In genomic region chr4:72302981-72303704, GRCh38 we compare ENCODE assay signal across 9 cellular contexts.
A peak's percentile ranks its signal among the peaks of the same experiment; 100 is the strongest.
DNase-seq lines count a peak whose midpoint lies in the region; ATAC-seq, FAIRE-seq and TF ChIP-seq lines count a peak whose summit lies in the region.
"Had no signal": no experiment of that assay in that cellular context is flagged by ENCODE, and none has a peak within 500 bp of the region (broad histone marks: within the 10 kb centered on the region; RNA-seq: fewer than 3 reads in every experiment).

No MANE protein-coding gene starts in this region.

- DNase-seq in A673 (ENCODE audit: low spot score) (peak; percentile 54), NAMALWA (ENCODE audit: low spot score) (peak; percentile 69), erythroblast (lab: John Stamatoyannopoulos, UW) (peak; percentile 42 to 65), natural killer cell (no peak), H54 (ENCODE audit: insufficient read length, low spot score) (no peak)
- DNase-seq in activated CD4-positive, alpha-beta T cell treated with anti-CD3 and anti-CD28 coated beads, Interleukin-2, amount 10 ng/mL, durations not matched to agents 24 days and 14 days = peak; percentile 79

- intact Hi-C loops in A673 (cut with micrococcal nuclease; ENCODE audit: unreplicated experiment) (loop anchor here (2.0 kb wide), 1 partner anchor 716 kb away; no protein-coding TSS in a partner anchor), natural killer cell (cut with micrococcal nuclease) (loop anchor here (1.0 to 2.0 kb wide), 2 partner anchors 1032 to 1702 kb away; no protein-coding TSS in a partner anchor)
- intact Hi-C loops in activated CD4-positive, alpha-beta T cell treated with anti-CD3 and anti-CD28 coated beads, Interleukin-2, amount 10 ng/mL, durations not matched to agents 24 days and 14 days (cut with micrococcal nuclease) = loop anchor here (5.0 to 10.0 kb wide), 2 partner anchors 1118 to 1701 kb away; no protein-coding TSS in a partner anchor

- POLR2A ChIA-PET in A673 (lab: Charles Lee; ENCODE audit: low non-redundant PET) = no interaction called here

- TF ChIP-seq CTCF in A673 (conservative IDR thresholded peaks at IDR 0.05; ENCODE audit: low read depth, low read length) (peak; percentile 64), GM12874 (IDR thresholded peaks at IDR 0.05; ENCODE audit: insufficient read depth, low read depth, low read length) (peak; percentile 60), natural killer cell (IDR thresholded peaks at IDR 0.05) (peak; percentile 59)

- no peak overlapping the region for H3K4me3 Mint-ChIP-seq in activated CD4-positive, alpha-beta T cell treated with anti-CD3 and anti-CD28 coated beads, Interleukin-2, amount 10 ng/mL, durations not matched to agents 24 days and 14 days
- no peak overlapping the region for H3K4me3 Mint-ChIP-seq in natural killer cell

- CTCF ChIA-PET in A673 (lab: Charles Lee) = no interaction called here

- no peaks in the 10 kb centered on the region for H3K36me3 Mint-ChIP-seq in activated CD4-positive, alpha-beta T cell treated with anti-CD3 and anti-CD28 coated beads, Interleukin-2, amount 10 ng/mL, durations not matched to agents 24 days and 14 days (ENCODE audit: low read depth)
- no peaks in the 10 kb centered on the region for H3K36me3 Mint-ChIP-seq in natural killer cell

- BruUV-seq in A673 (replicated peaks; lab: Mats Ljungman, UMichigan) = no TSS peak

- no peaks in the 10 kb centered on the region for H3K27me3 ChIP-seq in A673 (replicated peaks; ENCODE audit: insufficient read depth, low read depth, low read length, poor library complexity)
- H3K27me3 ChIP-seq: neutrophil had no signal

- peak; percentile 90 for ATAC-seq in HG02588 (IDR thresholded peaks at IDR 0.05; ENCODE audit: unreplicated experiment)
- ATAC-seq in natural killer cell = peak; percentile 64 to 75 (median 68)

- no peaks in the 10 kb centered on the region for H3K27me3 Mint-ChIP-seq in activated CD4-positive, alpha-beta T cell treated with anti-CD3 and anti-CD28 coated beads, Interleukin-2, amount 10 ng/mL, durations not matched to agents 24 days and 14 days
- no peaks in the 10 kb centered on the region for H3K27me3 Mint-ChIP-seq in natural killer cell (ENCODE audit: low read depth in 2 of 2)

- no peak overlapping the region for H3K27ac Mint-ChIP-seq in activated CD4-positive, alpha-beta T cell treated with anti-CD3 and anti-CD28 coated beads, Interleukin-2, amount 10 ng/mL, durations not matched to agents 24 days and 14 days
- no peak overlapping the region for H3K27ac Mint-ChIP-seq in natural killer cell

- no peaks in the 10 kb centered on the region for H3K9me3 Mint-ChIP-seq in activated CD4-positive, alpha-beta T cell treated with anti-CD3 and anti-CD28 coated beads, Interleukin-2, amount 10 ng/mL, durations not matched to agents 24 days and 14 days
- no peaks in the 10 kb centered on the region for H3K9me3 Mint-ChIP-seq in natural killer cell

- no peak overlapping the region for H3K27ac ChIP-seq in A673 (ENCODE audit: low read depth, low read length, poor library complexity, severe bottlenecking)
- H3K27ac ChIP-seq: neutrophil had no signal

- TF ChIP-seq POLR2A in erythroblast (IDR thresholded peaks at IDR 0.05; ENCODE audit: low read length) (no peak), H54 (IDR thresholded peaks at IDR 0.05; ENCODE audit: low read depth, low read length) (no peak)

- H3K9me3 ChIP-seq in A673 (ENCODE audit: low read depth, low read length, poor library complexity, severe bottlenecking) = no peaks in the 10 kb centered on the region
- H3K9me3 ChIP-seq: neutrophil had no signal

- H3K4me3 ChIP-seq in A673 (ENCODE audit: low read depth, low read length, poor library complexity, severe bottlenecking) = no peak overlapping the region

- H3K4me1 ChIP-seq in A673 (ENCODE audit: insufficient read depth, low read length, poor library complexity, severe bottlenecking) = no peaks in the 10 kb centered on the region

- no peak for FAIRE-seq in H54 (lab: Jason Lieb, UNC)

- H3K36me3 ChIP-seq in A673 (ENCODE audit: insufficient read depth, low read length, poor library complexity, severe bottlenecking) = no peaks in the 10 kb centered on the region
- H3K36me3 ChIP-seq: neutrophil had no signal

- H3K4me1 Mint-ChIP-seq in activated CD4-positive, alpha-beta T cell treated with anti-CD3 and anti-CD28 coated beads, Interleukin-2, amount 10 ng/mL, durations not matched to agents 24 days and 14 days = no peaks in the 10 kb centered on the region
- H3K4me1 Mint-ChIP-seq in natural killer cell = no peaks in the 10 kb centered on the region

Comparison
In these comparisons a context has a peak if more than half of its experiments do, and no peak if none do; other contexts are left out.
1. DNase-seq: peak in A673 (single experiment), NAMALWA (single experiment), activated CD4-positive, alpha-beta T cell treated with anti-CD3 and anti-CD28 coated beads, Interleukin-2, amount 10 ng/mL, durations not matched to agents 24 days and 14 days (single experiment) and erythroblast (2 of 2); none in natural killer cell (single experiment) and H54 (single experiment).
2. Peak in every context shown above with its lines, with median percentiles within 50 percentile points of each other: CTCF ChIP-seq.